ENCODE assay signal across 16 cellular contexts in genomic region chr5:73459366-73459765, GRCh38.
"Had no signal": no experiment of that assay in that cellular context is flagged by ENCODE, and none has a peak within 500 bp of the region (broad histone marks: within the 10 kb centered on the region; RNA-seq: fewer than 3 reads in every experiment).

No MANE protein-coding gene starts in this region.

- H3K4me3 Mint-ChIP-seq: activated naive CD4-positive, alpha-beta T cell treated with anti-CD3 and anti-CD28 coated beads, Interleukin-2, amount 10 ng/mL, durations not matched to agents 7 days and 5 days; brain; nephron progenitor cell had no signal

- H3K9me3 Mint-ChIP-seq: activated naive CD4-positive, alpha-beta T cell treated with anti-CD3 and anti-CD28 coated beads, Interleukin-2, amount 10 ng/mL, durations not matched to agents 7 days and 5 days; activated T-helper 2 cell treated with anti-CD3 and anti-CD28 coated beads, Interferon-gamma antibody, Interleukin-2, Interleukin-4, amounts not matched to agents 10 μg/mL and 5 μg/mL and 100 μg/mL, durations not matched to agents 14 hours and 24 hours and 36 hours; nephron progenitor cell had no signal

- ATAC-seq: heart right ventricle had no signal

- DNase-seq: activated CD4-positive, alpha-beta T cell treated with anti-CD3 and anti-CD28 coated beads, Interleukin-2, amount 50 U/mL, for 1 hour; activated naive CD4-positive, alpha-beta T cell treated with anti-CD3 and anti-CD28 coated beads, Interleukin-2, amount 10 ng/mL, durations not matched to agents 7 days and 5 days; activated T-cell treated with anti-CD3 and anti-CD28 coated beads for 4 hours; dorsolateral prefrontal cortex; foreskin melanocyte; heart right ventricle; left ventricle myocardium inferior; mesendoderm; nephron progenitor cell; stimulated activated CD4-positive, alpha-beta T cell treated with anti-CD3 and anti-CD28 coated beads, Interleukin-4, amount 100 ng/mL, for 4 hours; stomach; T-helper 2 cell had no signal

- FAIRE-seq: islet of Langerhans had no signal

- H3K4me1 Mint-ChIP-seq: activated naive CD4-positive, alpha-beta T cell treated with anti-CD3 and anti-CD28 coated beads, Interleukin-2, amount 10 ng/mL, durations not matched to agents 7 days and 5 days; nephron progenitor cell had no signal

- H3K27ac ChIP-seq: dorsolateral prefrontal cortex, heart right ventricle, left ventricle myocardium inferior, stomach, thoracic aorta had no signal

- H3K9me3 ChIP-seq: left ventricle myocardium inferior, stomach, thoracic aorta had no signal

- H3K27ac Mint-ChIP-seq: activated naive CD4-positive, alpha-beta T cell treated with anti-CD3 and anti-CD28 coated beads, Interleukin-2, amount 10 ng/mL, durations not matched to agents 7 days and 5 days; activated T-helper 2 cell treated with anti-CD3 and anti-CD28 coated beads, Interferon-gamma antibody, Interleukin-2, Interleukin-4, amounts not matched to agents 10 μg/mL and 5 μg/mL and 100 μg/mL, durations not matched to agents 14 hours and 24 hours and 36 hours; brain; nephron progenitor cell had no signal

- H3K36me3 Mint-ChIP-seq: activated naive CD4-positive, alpha-beta T cell treated with anti-CD3 and anti-CD28 coated beads, Interleukin-2, amount 10 ng/mL, durations not matched to agents 7 days and 5 days; brain had no signal

- H3K4me3 ChIP-seq: dorsolateral prefrontal cortex, heart right ventricle, left ventricle myocardium inferior, stomach, thoracic aorta had no signal

- H3K36me3 ChIP-seq: heart right ventricle, left ventricle myocardium inferior, stomach, thoracic aorta had no signal

- H3K4me1 ChIP-seq: left ventricle myocardium inferior, stomach had no signal
